In the genomic region with DNA sequence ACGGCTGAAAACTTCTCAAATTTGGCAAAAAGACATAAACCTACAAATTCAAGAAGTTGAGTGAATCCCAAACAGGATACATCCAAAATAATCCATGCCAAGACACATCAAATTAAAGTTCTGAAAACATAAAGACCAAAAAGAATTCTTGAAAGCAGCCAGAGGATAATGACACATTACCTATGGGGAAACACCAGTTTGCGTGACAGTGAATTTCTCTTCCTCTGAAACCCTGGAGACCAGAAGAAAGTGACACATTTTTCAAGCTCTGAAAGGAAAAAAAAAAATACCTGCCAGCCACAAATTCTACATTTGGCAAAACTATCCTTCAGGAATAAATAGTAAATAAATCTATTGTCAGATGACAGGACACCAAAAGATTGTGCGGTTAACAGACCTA, we compare ENCODE assay signal across 13 cellular contexts.
A peak's percentile ranks its signal among the peaks of the same experiment; 100 is the strongest.
DNase-seq lines count a peak whose midpoint lies in the region; ATAC-seq and TF ChIP-seq lines count a peak whose summit lies in the region.
"Had no signal": no experiment of that assay in that cellular context is flagged by ENCODE, and none has a peak within 500 bp of the region (broad histone marks: within the 10 kb centered on the region; RNA-seq: fewer than 3 reads in every experiment).

No MANE protein-coding gene starts in this region.

- H3K9ac ChIP-seq in BLaER1 treated with 17β-estradiol and CSF1 and Interleukin-3, amounts not matched to agents 10 nM and 100 nM, result no peak overlapping the region
- H3K9ac ChIP-seq in OCI-LY3 (ENCODE audit: low read length), result no peak overlapping the region

- H3K27me3 Mint-ChIP-seq in stimulated activated memory B cell treated with anti-CD40 and anti-IgM and Interleukin-4, amounts not matched to agents 10 μg/mL and 1 μg/mL and 100 μg/mL, for 72 hours, result peaks cover 13% of the 10 kb centered on the region

- no peak overlapping the region for H3K27ac ChIP-seq in BLaER1 treated with 17β-estradiol and CSF1 and Interleukin-3, amounts not matched to agents 10 nM and 100 nM
- H3K27ac ChIP-seq in OCI-LY3 (ENCODE audit: low read length), result no peak overlapping the region

- H3K36me3 ChIP-seq in BLaER1 treated with 17β-estradiol and CSF1 and Interleukin-3, amounts not matched to agents 10 nM and 100 nM, result no peaks in the 10 kb centered on the region
- no peaks in the 10 kb centered on the region for H3K36me3 ChIP-seq in OCI-LY3 (replicated peaks; ENCODE audit: low read depth, low read length)

- H3K4me2 ChIP-seq in BLaER1 treated with 17β-estradiol and CSF1 and Interleukin-3, amounts not matched to agents 10 nM and 100 nM, result peak overlapping the region in 8 of 11 experiments; percentile 8 to 60 (median 28); a peak in 13 of 22 replicates
- 0 out of 2 replicates have a peak overlapping the region, but pooled peaks have one; percentile 5 for H3K4me2 ChIP-seq in OCI-LY3 (ENCODE audit: low read length)

- peak; percentile 41 for ATAC-seq in HG02610 (IDR thresholded peaks at IDR 0.05; ENCODE audit: unreplicated experiment)
- no peak for ATAC-seq in stimulated activated memory B cell treated with anti-CD40 and anti-IgM and Interleukin-4, amounts not matched to agents 10 μg/mL and 1 μg/mL and 100 μg/mL, for 72 hours
- ATAC-seq: CD8-positive, alpha-beta T cell had no signal

- peaks cover 7% of the 10 kb centered on the region for H3K9me3 Mint-ChIP-seq in stimulated activated memory B cell treated with anti-CD40 and anti-IgM and Interleukin-4, amounts not matched to agents 10 μg/mL and 1 μg/mL and 100 μg/mL, for 72 hours
- H3K9me3 Mint-ChIP-seq: CD8-positive, alpha-beta T cell; H9 had no signal

- H3K4me3 Mint-ChIP-seq in stimulated activated memory B cell treated with anti-CD40 and anti-IgM and Interleukin-4, amounts not matched to agents 10 μg/mL and 1 μg/mL and 100 μg/mL, for 72 hours, result no peak overlapping the region
- H3K4me3 Mint-ChIP-seq: CD8-positive, alpha-beta T cell; H9 had no signal

- H2AFZ ChIP-seq in OCI-LY3 (ENCODE audit: low read depth, low read length), result no peak overlapping the region

- peak overlapping the region; percentile 2 for H3K27ac Mint-ChIP-seq in stimulated activated memory B cell treated with anti-CD40 and anti-IgM and Interleukin-4, amounts not matched to agents 10 μg/mL and 1 μg/mL and 100 μg/mL, for 72 hours
- H3K27ac Mint-ChIP-seq: CD8-positive, alpha-beta T cell had no signal

- peaks cover 0 to 4% (median 0%) of the 10 kb centered on the region in 11 experiments; a peak in 2 of 22 replicates for H3K9me3 ChIP-seq in BLaER1 treated with 17β-estradiol and CSF1 and Interleukin-3, amounts not matched to agents 10 nM and 100 nM (replicated peaks in 1 of 11)
- no peaks in the 10 kb centered on the region for H3K9me3 ChIP-seq in OCI-LY3 (ENCODE audit: insufficient read depth, low read length)

- H3K36me3 Mint-ChIP-seq in stimulated activated memory B cell treated with anti-CD40 and anti-IgM and Interleukin-4, amounts not matched to agents 10 μg/mL and 1 μg/mL and 100 μg/mL, for 72 hours, result peaks cover 5% of the 10 kb centered on the region
- H3K36me3 Mint-ChIP-seq: CD8-positive, alpha-beta T cell had no signal

- H3K4me1 Mint-ChIP-seq in stimulated activated memory B cell treated with anti-CD40 and anti-IgM and Interleukin-4, amounts not matched to agents 10 μg/mL and 1 μg/mL and 100 μg/mL, for 72 hours, result peaks cover 27% of the 10 kb centered on the region

- TF ChIP-seq CTCF in OCI-LY3 (IDR thresholded peaks at IDR 0.05; ENCODE audit: low read depth, low read length), result no peak

- peaks cover 0 to 21% (median 14%) of the 10 kb centered on the region in 10 experiments; a peak in 15 of 20 replicates for H3K4me1 ChIP-seq in BLaER1 treated with 17β-estradiol and CSF1 and Interleukin-3, amounts not matched to agents 10 nM and 100 nM
- peaks cover 28% of the 10 kb centered on the region for H3K4me1 ChIP-seq in OCI-LY3 (ENCODE audit: low read length)

- H3K27me3 ChIP-seq in BLaER1 treated with 17β-estradiol and CSF1 and Interleukin-3, amounts not matched to agents 10 nM and 100 nM, result no peaks in the 10 kb centered on the region
- H3K27me3 ChIP-seq in OCI-LY3 (ENCODE audit: low read depth, low read length), result peaks cover 10% of the 10 kb centered on the region; the same call in 1 of the 2 replicates

- DNase-seq in HUDEP-2 (lab: John Stamatoyannopoulos, UW; ENCODE audit: unreplicated experiment in 76 of 76), result no peak
- no peak for DNase-seq in ureter (ENCODE audit: low spot score)
- no peak for DNase-seq in hippocampal formation (lab: John Stamatoyannopoulos, UW)
- DNase-seq: AML-193; Calu3; CD8-positive, alpha-beta T cell; DMS79 treated with DMSO at 0.1 percent for 48 hours; GF-D8; H9 had no signal

- no peaks in the 10 kb centered on the region for H4K20me1 ChIP-seq in BLaER1 treated with 17β-estradiol and CSF1 and Interleukin-3, amounts not matched to agents 10 nM and 100 nM
- no peaks in the 10 kb centered on the region for H4K20me1 ChIP-seq in OCI-LY3 (ENCODE audit: insufficient read depth, low read length)

- H3K4me3 ChIP-seq in BLaER1 treated with 17β-estradiol and CSF1 and Interleukin-3, amounts not matched to agents 10 nM and 100 nM, result no peak overlapping the region
- H3K4me3 ChIP-seq in OCI-LY3 (ENCODE audit: low read length), result no peak overlapping the region

- H3K79me2 ChIP-seq in OCI-LY3 (ENCODE audit: low read length), result no peaks in the 10 kb centered on the region
